9 cellular contexts compared by ENCODE assay signal in the genomic region with DNA sequence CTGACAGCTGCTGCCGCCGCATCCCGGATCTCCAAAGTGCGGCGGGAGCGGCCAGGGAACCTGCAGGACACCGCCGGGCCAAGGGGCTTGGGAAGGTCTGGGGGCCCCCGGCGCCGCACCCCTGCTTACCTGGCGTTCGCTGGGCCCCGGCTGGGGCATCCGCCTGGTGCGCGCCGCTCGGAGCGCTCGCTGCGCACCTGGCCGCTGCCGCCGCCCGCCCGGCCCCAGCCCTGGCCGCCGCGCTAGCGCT. TPM values are rescaled to one million over a fixed set of nuclear protein-coding genes. Genes with fewer than 3 reads are reported as not detected.
DNase-seq lines count a peak whose midpoint lies in the region; ATAC-seq and TF ChIP-seq lines count a peak whose summit lies in the region.
"Had no signal": no experiment of that assay in that cellular context is flagged by ENCODE, and none has a peak within 500 bp of the region (broad histone marks: within the 10 kb centered on the region; RNA-seq: fewer than 3 reads in every experiment).

No MANE protein-coding gene starts in this region.

- no peaks in the 10 kb centered on the region for H3K9me3 Mint-ChIP-seq in stimulated activated effector memory CD8-positive, alpha-beta T cell treated with anti-CD3 and anti-CD28 coated beads, Interleukin-12 subunit alpha, Interleukin-12 subunit beta, amount 100 ng/mL, for 72 hours

- WGBS in iPS DF 6.9 (ENCODE audit: insufficient coverage, insufficient read length), result no CpG with 5 or more reads among the region's 31 CpGs

- no peaks in the 10 kb centered on the region; the same call in 1 of the 2 replicates for H3K36me3 ChIP-seq in Panc1 (ENCODE audit: control insufficient read depth, insufficient read depth, low read length)
- H3K36me3 ChIP-seq in iPS DF 6.9 (ENCODE audit: control insufficient read depth, insufficient read depth, low read length), result no peaks in the 10 kb centered on the region

- peak; percentile 49 for ATAC-seq in GM19397 (IDR thresholded peaks at IDR 0.05; ENCODE audit: unreplicated experiment)
- no peak; the same call in 1 of the 2 replicates for ATAC-seq in Panc1
- ATAC-seq in stimulated activated effector memory CD8-positive, alpha-beta T cell treated with anti-CD3 and anti-CD28 coated beads, Interleukin-12 subunit alpha, Interleukin-12 subunit beta, amount 100 ng/mL, for 72 hours, result peak; percentile 55

- H3K4me3 ChIP-seq in Panc1 (ENCODE audit: low read depth in 2 of 2, low read length in 2 of 2) (peak overlapping the region; percentile 68 to 73), iPS DF 6.9 (ENCODE audit: low read length) (peak overlapping the region; percentile 49)

- DNase-seq in Panc1 (ENCODE audit: low read depth, low spot score) (no peak), iPS DF 6.9 (ENCODE audit: low read depth, low spot score) (no peak), NCI-H2227 treated with DMSO at 0.1 percent for 48 hours (lab: John Stamatoyannopoulos, UW) (no peak), T-helper 1 cell (no peak), NCI-H1092 (lab: John Stamatoyannopoulos, UW) (no peak), DMS79 (lab: John Stamatoyannopoulos, UW) (no peak)
- no peak for DNase-seq in stimulated activated effector memory CD8-positive, alpha-beta T cell treated with anti-CD3 and anti-CD28 coated beads, Interleukin-12 subunit alpha, Interleukin-12 subunit beta, amount 100 ng/mL, for 72 hours (ENCODE audit: low spot score in 2 of 2)
- DNase-seq: NK-92 treated with Interleukin-12 subunit alpha and Interleukin-12 subunit beta, amount 100 ng/mL, for 24 hours had no signal

- POLR2A ChIA-PET in Panc1 (lab: Charles Lee), result no interaction called here

- no peak for TF ChIP-seq CTCF in Panc1 (IDR thresholded peaks at IDR 0.05)

- CTCF ChIA-PET in Panc1 (lab: Charles Lee), result no interaction called here

- intact Hi-C loops in Panc1 (cut with micrococcal nuclease; ENCODE audit: unreplicated experiment), result loop anchor here (5.0 kb wide), 1 partner anchor 170 kb away; no protein-coding TSS in a partner anchor

- in situ Hi-C loops in Panc1 (cut with HindIII; ENCODE audit: low pct_unique_long_range_greater_than_20kb, low sequenced_read_pairs), result no loop called here

- no TSS peak for BruUV-seq in Panc1 (replicated peaks; lab: Mats Ljungman, UMichigan)

- H3K4me1 ChIP-seq in Panc1 (ENCODE audit: control insufficient read depth, insufficient read depth, low read length), result peaks cover 17% of the 10 kb centered on the region
- peaks cover 1% of the 10 kb centered on the region; the same call in 1 of the 2 replicates for H3K4me1 ChIP-seq in iPS DF 6.9 (ENCODE audit: control insufficient read depth, insufficient read depth, low read length)

- H3K27ac Mint-ChIP-seq in stimulated activated effector memory CD8-positive, alpha-beta T cell treated with anti-CD3 and anti-CD28 coated beads, Interleukin-12 subunit alpha, Interleukin-12 subunit beta, amount 100 ng/mL, for 72 hours, result no peak overlapping the region

- no peaks in the 10 kb centered on the region for H3K9me3 ChIP-seq in Panc1 (ENCODE audit: control insufficient read depth, insufficient read depth, low read depth, low read length)
- no peaks in the 10 kb centered on the region for H3K9me3 ChIP-seq in iPS DF 6.9 (ENCODE audit: control insufficient read depth, insufficient read depth, low read length)

- H3K36me3 Mint-ChIP-seq in stimulated activated effector memory CD8-positive, alpha-beta T cell treated with anti-CD3 and anti-CD28 coated beads, Interleukin-12 subunit alpha, Interleukin-12 subunit beta, amount 100 ng/mL, for 72 hours, result no peaks in the 10 kb centered on the region

- H3K27me3 ChIP-seq in Panc1 (ENCODE audit: control insufficient read depth, insufficient read depth, low read length), result no peaks in the 10 kb centered on the region
- H3K27me3 ChIP-seq in iPS DF 6.9 (ENCODE audit: control insufficient read depth, insufficient read depth, low read length), result peaks cover 20% of the 10 kb centered on the region; the same call in 1 of the 2 replicates

- no peak overlapping the region for H3K27ac ChIP-seq in Panc1 (ENCODE audit: low read length)
- H3K27ac ChIP-seq in iPS DF 6.9 (ENCODE audit: low read length), result no peak overlapping the region

- H3K4me1 Mint-ChIP-seq in stimulated activated effector memory CD8-positive, alpha-beta T cell treated with anti-CD3 and anti-CD28 coated beads, Interleukin-12 subunit alpha, Interleukin-12 subunit beta, amount 100 ng/mL, for 72 hours, result peaks cover 11% of the 10 kb centered on the region

- H3K4me3 Mint-ChIP-seq in stimulated activated effector memory CD8-positive, alpha-beta T cell treated with anti-CD3 and anti-CD28 coated beads, Interleukin-12 subunit alpha, Interleukin-12 subunit beta, amount 100 ng/mL, for 72 hours, result no peak overlapping the region

RNA-seq across cellular contexts. Expression of a gene that starts 0.3 kb away (rescaled TPM):
- 12.5 TPM for total RNA-seq in Panc1 (2021; ENCODE audit: unreplicated experiment)
- polyA plus RNA-seq in Panc1 (2012; ENCODE audit: insufficient read length), result 6.0 TPM
